8 cellular contexts compared by ENCODE assay signal in genomic region chr9:71647094-71647591, GRCh38.
DNase-seq lines count a peak whose midpoint lies in the region; ATAC-seq and TF ChIP-seq lines count a peak whose summit lies in the region.

No MANE protein-coding gene starts in this region.

- ATAC-seq in gastrocnemius medialis, result peak; percentile 33 to 56

- H3K27me3 ChIP-seq in right atrium auricular region (no peaks in the 10 kb centered on the region), gastrocnemius medialis (no peaks in the 10 kb centered on the region)

- H3K27ac ChIP-seq in right atrium auricular region, result peak overlapping the region in 1 of 2 donors; percentile 29
- peak overlapping the region in 2 of 4 donors; percentile 18 to 40 for H3K27ac ChIP-seq in gastrocnemius medialis

- no peaks in the 10 kb centered on the region for H3K36me3 Mint-ChIP-seq in activated T-cell treated with anti-CD3 and anti-CD28 coated beads, Interleukin-2, amount 50 U/mL, for 24 hours (ENCODE audit: low read depth)
- no peaks in the 10 kb centered on the region for H3K36me3 Mint-ChIP-seq in activated naive CD8-positive, alpha-beta T cell

- H3K4me1 ChIP-seq in right atrium auricular region (peaks cover 0 to 17% of the 10 kb centered on the region in 2 donors), gastrocnemius medialis (peaks cover 0 to 18% of the 10 kb centered on the region in 2 donors)

- intact Hi-C loops in gastrocnemius medialis (cut with DNase I; ENCODE audit: low total_unique reads), result no loop called here

- H3K4me3 ChIP-seq in right atrium auricular region (no peak overlapping the region), gastrocnemius medialis (peak overlapping the region in 2 of 4 donors; percentile 9 to 20)

- TF ChIP-seq CTCF in right atrium auricular region (IDR thresholded peaks at IDR 0.05) (no peak), gastrocnemius medialis (IDR thresholded peaks at IDR 0.05 in 4 of 5, conservative IDR thresholded peaks at IDR 0.05 in 1 of 5) (no peak)

- no peaks in the 10 kb centered on the region for H3K36me3 ChIP-seq in right atrium auricular region
- no peaks in the 10 kb centered on the region for H3K36me3 ChIP-seq in gastrocnemius medialis

- no peaks in the 10 kb centered on the region for H3K9me3 Mint-ChIP-seq in activated T-cell treated with anti-CD3 and anti-CD28 coated beads, Interleukin-2, amount 50 U/mL, for 24 hours
- H3K9me3 Mint-ChIP-seq in activated naive CD8-positive, alpha-beta T cell (ENCODE audit: low read depth), result no peaks in the 10 kb centered on the region

- no peaks in the 10 kb centered on the region for H3K27me3 Mint-ChIP-seq in activated T-cell treated with anti-CD3 and anti-CD28 coated beads, Interleukin-2, amount 50 U/mL, for 24 hours
- H3K27me3 Mint-ChIP-seq in activated naive CD8-positive, alpha-beta T cell, result peaks cover 4% of the 10 kb centered on the region

- no peak overlapping the region for H3K27ac Mint-ChIP-seq in activated T-cell treated with anti-CD3 and anti-CD28 coated beads, Interleukin-2, amount 50 U/mL, for 24 hours
- H3K27ac Mint-ChIP-seq in activated naive CD8-positive, alpha-beta T cell, result no peak overlapping the region

- in situ Hi-C loops in gastrocnemius medialis (cut with MboI; ENCODE audit: low sequenced_read_pairs in 4 of 4), result no loop called here

- DNase-seq in activated T-cell treated with anti-CD3 and anti-CD28 coated beads, Interleukin-2, amount 50 U/mL, for 24 hours, result no peak
- DNase-seq in activated T-cell treated with anti-CD3 and anti-CD28 coated beads, Interleukin-2, amount 50 U/mL, for 1 hour, result no peak
- peak; percentile 53 for DNase-seq in HS-5 (ENCODE audit: low read depth)
- peak; percentile 88 for DNase-seq in right atrium auricular region (ENCODE audit: low spot score)
- peak; percentile 32 to 60 for DNase-seq in gastrocnemius medialis
- no peak for DNase-seq in NCI-H446 treated with DMSO at 0.1 percent for 48 hours (lab: John Stamatoyannopoulos, UW)
- DNase-seq in NCI-H2196 treated with DMSO at 0.1 percent for 48 hours (lab: John Stamatoyannopoulos, UW; ENCODE audit: unreplicated experiment), result no peak

- H3K9me3 ChIP-seq in right atrium auricular region (no peaks in the 10 kb centered on the region), gastrocnemius medialis (no peaks in the 10 kb centered on the region)

- peak overlapping the region; percentile 33 for H3K4me3 Mint-ChIP-seq in activated T-cell treated with anti-CD3 and anti-CD28 coated beads, Interleukin-2, amount 50 U/mL, for 24 hours
- peak overlapping the region; percentile 67 for H3K4me3 Mint-ChIP-seq in activated naive CD8-positive, alpha-beta T cell

- peaks cover 17% of the 10 kb centered on the region for H3K4me1 Mint-ChIP-seq in activated T-cell treated with anti-CD3 and anti-CD28 coated beads, Interleukin-2, amount 50 U/mL, for 24 hours (ENCODE audit: low read depth)
- H3K4me1 Mint-ChIP-seq in activated naive CD8-positive, alpha-beta T cell (ENCODE audit: low read depth), result peaks cover 13% of the 10 kb centered on the region

- TF ChIP-seq POLR2A in gastrocnemius medialis (IDR thresholded peaks at IDR 0.05), result no peak

Comparison
In these comparisons a context has a peak if more than half of its experiments do, and no peak if none do; other contexts are left out.
1. DNase-seq: peak in HS-5 (single experiment), right atrium auricular region (single experiment) and gastrocnemius medialis (2 of 2); none in activated T-cell treated with anti-CD3 and anti-CD28 coated beads, Interleukin-2, amount 50 U/mL, for 24 hours (single experiment), activated T-cell treated with anti-CD3 and anti-CD28 coated beads, Interleukin-2, amount 50 U/mL, for 1 hour (single experiment), NCI-H446 treated with DMSO at 0.1 percent for 48 hours (single experiment) and NCI-H2196 treated with DMSO at 0.1 percent for 48 hours (single experiment).